ENCODE assay signal across 1 cellular context in genomic region chr13:113209336-113209879, GRCh38.
TF ChIP-seq lines count a peak whose summit lies in the region.

TSS of gene CUL4A (plus strand) at chr13:113209613. CDS start at chr13:113209628, 15 bp downstream.

TF ChIP-seq in GM12878, 131 proteins besides CTCF, POLR2A, EP300 and RAD21:
- TF ChIP-seq CUX1 (IDR thresholded peaks at IDR 0.05; ENCODE audit: insufficient replicate concordance, low read depth, low read length) = no peak
- 0 out of 2 replicates have a peak, but pooled peaks have one; percentile 21 for TF ChIP-seq POLR2AphosphoS5 (IDR thresholded peaks at IDR 0.05; ENCODE audit: low read length)
- peak; percentile 25; the same call in 1 of the 2 replicates for TF ChIP-seq IKZF1 (conservative IDR thresholded peaks at IDR 0.05)
- 0 out of 2 replicates have a peak, but pooled peaks have one; percentile 10 for TF ChIP-seq NR2C1 (IDR thresholded peaks at IDR 0.05)
- TF ChIP-seq ZZZ3 (IDR thresholded peaks at IDR 0.05; ENCODE audit: control insufficient read depth, insufficient read length, low read depth) = no peak
- TF ChIP-seq YY1 (IDR thresholded peaks at IDR 0.05; ENCODE audit: low read depth, low read length) = peak; percentile 89
- 0 out of 2 replicates have a peak, but pooled peaks have one; percentile 65 for TF ChIP-seq GATAD2B (conservative IDR thresholded peaks at IDR 0.05; ENCODE audit: low read depth)
